In genomic region chr17:5264930-5265329, GRCh38 we compare ENCODE assay signal across 23 cellular contexts. TPM values are rescaled to one million over a fixed set of nuclear protein-coding genes. Genes with fewer than 3 reads are reported as not detected.
"Had no signal": no experiment of that assay in that cellular context is flagged by ENCODE, and none has a peak within 500 bp of the region (broad histone marks: within the 10 kb centered on the region; RNA-seq: fewer than 3 reads in every experiment).

No MANE protein-coding gene starts in this region.

- H3K4me3 ChIP-seq: breast epithelium, gastroesophageal sphincter, neural progenitor cell, right atrium auricular region, transverse colon had no signal

- H3K4me1 ChIP-seq: breast epithelium, gastroesophageal sphincter, neural progenitor cell, right atrium auricular region, transverse colon had no signal

- H2AFZ ChIP-seq: neural progenitor cell had no signal

- H3K36me3 ChIP-seq: breast epithelium, gastroesophageal sphincter, neural progenitor cell, right atrium auricular region, transverse colon had no signal

- H3K9ac ChIP-seq: neural progenitor cell had no signal

- H3K9me3 ChIP-seq: breast epithelium, gastroesophageal sphincter, right atrium auricular region, transverse colon had no signal

- DNase-seq: activated B cell treated with CpG ODN at 0.5 μM for 24 hours; activated CD4-positive, alpha-beta T cell treated with anti-CD3 and anti-CD28 coated beads, Interleukin-2, amount 50 U/mL, for 1 hour; activated CD8-positive, alpha-beta T cell treated with anti-CD3 and anti-CD28 coated beads for 36 hours; activated T-cell treated with anti-CD3 and anti-CD28 coated beads, Interleukin-2, amount 50 U/mL, for 48 hours; central memory CD4-positive, alpha-beta T cell; hypothalamus; immature natural killer cell; kidney; midbrain; naive thymus-derived CD8-positive, alpha-beta T cell; occipital lobe; stimulated activated CD4-positive, alpha-beta T cell treated with anti-CD3 and anti-CD28 coated beads, Interleukin-2, amount 100 ng/mL, for 48 hours; stimulated activated naive CD4-positive, alpha-beta T cell treated with Interleukin-2 at 50 U/mL for 16 hours; transverse colon had no signal

- H3K27me3 ChIP-seq: breast epithelium, gastroesophageal sphincter, neural progenitor cell, right atrium auricular region, transverse colon had no signal

- ATAC-seq: activated CD8-positive, alpha-beta T cell treated with anti-CD3 and anti-CD28 coated beads for 36 hours; gastroesophageal sphincter; naive thymus-derived CD8-positive, alpha-beta T cell had no signal

- FAIRE-seq: endothelial cell of umbilical vein, kidney had no signal

- H3K4me2 ChIP-seq: neural progenitor cell had no signal

- H3K27ac ChIP-seq: gastroesophageal sphincter, neural progenitor cell, right atrium auricular region, transverse colon had no signal

RNA-seq across cellular contexts. Expression of gene SCIMP, which starts 30.3 kb away (rescaled TPM):
- total RNA-seq: activated T-helper 2 cell treated with anti-CD3 and anti-CD28 coated beads, Interferon-gamma antibody, Interleukin-2, Interleukin-4, amounts not matched to agents 10 μg/mL and 5 μg/mL and 100 μg/mL, durations not matched to agents 14 hours and 24 hours and 36 hours; endothelial cell of umbilical vein; fibroblast of lung; fibroblast of villous mesenchyme; pulmonary artery endothelial cell had no signal
- polyA plus RNA-seq: endothelial cell of umbilical vein, fibroblast of lung had no signal
